Comparison of ENCODE assay signal across 8 cellular contexts in genomic region chr17:38444151-38444550, GRCh38. TPM values are rescaled to one million over a fixed set of nuclear protein-coding genes. Genes with fewer than 3 reads are reported as not detected.
A peak's percentile ranks its signal among the peaks of the same experiment; 100 is the strongest.
DNase-seq lines count a peak whose midpoint lies in the region; ATAC-seq, FAIRE-seq and TF ChIP-seq lines count a peak whose summit lies in the region.

No MANE protein-coding gene starts in this region.

- peaks cover 20% of the 10 kb centered on the region; the same call in 1 of the 2 replicates for H3F3A ChIP-seq in PC-9 (ENCODE audit: insufficient read depth, low read depth)

- peak in 1 of 2 donors; percentile 56 for TF ChIP-seq EP300 in tibial nerve (IDR thresholded peaks at IDR 0.05)

- peaks cover 48% of the 10 kb centered on the region for H3K4me1 ChIP-seq in PC-9 (replicated peaks; ENCODE audit: insufficient read depth)
- H3K4me1 ChIP-seq in osteoblast (ENCODE audit: insufficient read depth, low read length), result peaks cover 37% of the 10 kb centered on the region
- peaks cover 0 to 69% (median 36%) of the 10 kb centered on the region in 4 donors for H3K4me1 ChIP-seq in tibial nerve

- H3K4me3 ChIP-seq in PC-9 (no peak overlapping the region), fibroblast of villous mesenchyme (ENCODE audit: low read depth, low read length) (no peak overlapping the region), osteoblast (ENCODE audit: insufficient read depth, low read length) (peak overlapping the region; percentile 40), tibial nerve (peak overlapping the region in 2 of 4 donors; percentile 8 to 10)

- no peak overlapping the region for H2AFZ ChIP-seq in PC-9
- no peak overlapping the region for H2AFZ ChIP-seq in osteoblast (ENCODE audit: low read length)

- FAIRE-seq in D721Med (lab: Jason Lieb, UNC), result no peak

- H3K9me2 ChIP-seq in PC-9 (ENCODE audit: insufficient read depth), result no peaks in the 10 kb centered on the region

- no peaks in the 10 kb centered on the region for H3K9me3 ChIP-seq in PC-9 (ENCODE audit: insufficient read depth, low read depth)
- H3K9me3 ChIP-seq in osteoblast (ENCODE audit: low read depth, low read length), result no peaks in the 10 kb centered on the region
- H3K9me3 ChIP-seq in tibial nerve, result no peaks in the 10 kb centered on the region

- WGBS in tibial nerve, 2 donors, result 1 to 8% methylated on average over 14 of the region's 14 CpGs

- H3K27me3 ChIP-seq in PC-9 (ENCODE audit: insufficient read depth, low read depth) (no peaks in the 10 kb centered on the region), osteoblast (ENCODE audit: insufficient read depth, low read length) (no peaks in the 10 kb centered on the region), tibial nerve (no peaks in the 10 kb centered on the region)

- no peaks in the 10 kb centered on the region for H3K36me3 ChIP-seq in PC-9 (ENCODE audit: low read depth)
- H3K36me3 ChIP-seq in osteoblast (ENCODE audit: insufficient read depth, low read length), result peaks cover 6% of the 10 kb centered on the region
- H3K36me3 ChIP-seq in tibial nerve, result no peaks in the 10 kb centered on the region

- TF ChIP-seq CTCF in D721Med (IDR thresholded peaks at IDR 0.05; ENCODE audit: insufficient read depth, missing control alignments), result peak; percentile 95
- peak; percentile 91 for TF ChIP-seq CTCF in PC-9 (conservative IDR thresholded peaks at IDR 0.05)
- TF ChIP-seq CTCF in fibroblast of villous mesenchyme (IDR thresholded peaks at IDR 0.05; ENCODE audit: insufficient read depth, low read depth, low read length), result peak; percentile 93
- peak; percentile 92 for TF ChIP-seq CTCF in osteoblast (IDR thresholded peaks at IDR 0.05; ENCODE audit: extremely low read depth, low read depth, low read length)
- peak; percentile 71 to 98 (median 93) for TF ChIP-seq CTCF in tibial nerve (IDR thresholded peaks at IDR 0.05)

- CTCF ChIA-PET in PC-9 (lab: Charles Lee), result interaction anchor here (0.7 to 1.6 kb wide), 3 partner anchors 28 to 224 kb away, joined by 3 to 6 read pairs (median 3); no protein-coding TSS in a partner anchor

- H4K20me1 ChIP-seq in PC-9 (ENCODE audit: insufficient read depth), result peaks cover 6% of the 10 kb centered on the region; the same call in 1 of the 2 replicates
- H4K20me1 ChIP-seq in osteoblast (ENCODE audit: insufficient read depth, low read length), result peaks cover 53% of the 10 kb centered on the region

- H3K79me2 ChIP-seq in PC-9 (ENCODE audit: low read depth), result peaks cover 3% of the 10 kb centered on the region; the same call in 1 of the 2 replicates
- H3K79me2 ChIP-seq in osteoblast (ENCODE audit: insufficient read depth, low read length), result peaks cover 90% of the 10 kb centered on the region

- no peak for TF ChIP-seq POLR2A in tibial nerve (IDR thresholded peaks at IDR 0.05)

- peak; percentile 94 for DNase-seq in D721Med (ENCODE audit: insufficient read length, low spot score)
- DNase-seq in HuH-7 (ENCODE audit: low spot score), result peak; percentile 84
- DNase-seq in PC-9, result peak in 1 of 2 experiments; percentile 72
- peak; percentile 26 to 35 for DNase-seq in activated T-helper 1 cell treated with anti-CD3 and anti-CD28 coated beads, Interleukin-2, amount 50 U/mL, for 16 hours (ENCODE audit: low read depth in 1 of 2, low spot score in 1 of 2)
- peak; percentile 65 for DNase-seq in fibroblast of villous mesenchyme (ENCODE audit: low read depth)
- DNase-seq in osteoblast (ENCODE audit: insufficient read length, low spot score, missing footprints), result peak; percentile 96
- DNase-seq in tibial nerve (ENCODE audit: low spot score in 2 of 2), result peak; percentile 46 to 62

- BruUV-seq in PC-9 (replicated peaks; lab: Mats Ljungman, UMichigan), result no TSS peak

- no peak overlapping the region for H3K27ac ChIP-seq in PC-9
- peak overlapping the region; percentile 28 for H3K27ac ChIP-seq in osteoblast (ENCODE audit: low read depth, low read length)
- peak overlapping the region; percentile 14 to 74 (median 45) for H3K27ac ChIP-seq in tibial nerve

- POLR2A ChIA-PET in PC-9 (lab: Charles Lee; ENCODE audit: unreplicated experiment), result interaction anchor here (1.0 kb wide), 1 partner anchor 22 kb away, joined by 5 read pairs; no protein-coding TSS in a partner anchor

- no peak for ATAC-seq in GM21529 (IDR thresholded peaks at IDR 0.05; ENCODE audit: unreplicated experiment)

- intact Hi-C loops in PC-9 (cut with micrococcal nuclease; ENCODE audit: unreplicated experiment), result loop anchor here (1.0 to 5.0 kb wide), 3 partner anchors 21 to 223 kb away; no protein-coding TSS in a partner anchor

- peak overlapping the region; percentile 39; the same call in 1 of the 2 replicates for H3K4me2 ChIP-seq in PC-9
- peak overlapping the region; percentile 64 for H3K4me2 ChIP-seq in osteoblast (ENCODE audit: insufficient read depth, low read length)

RNA-seq across cellular contexts. Expression of gene ARHGAP23, which starts 15.9 kb away (rescaled TPM):
- 129 and 137 TPM in 2 replicates for total RNA-seq in PC-9 (2021)
- 53.8 and 66.1 TPM in 2 replicates for total RNA-seq in fibroblast of villous mesenchyme
- total RNA-seq in osteoblast, result 47.0 and 49.8 TPM in 2 replicates
- total RNA-seq in tibial nerve, result 10 to 100 TPM; 41.0 to 80.7 (median 65.7) TPM
